ENCODE assay signal across 11 cellular contexts in the genomic region with DNA sequence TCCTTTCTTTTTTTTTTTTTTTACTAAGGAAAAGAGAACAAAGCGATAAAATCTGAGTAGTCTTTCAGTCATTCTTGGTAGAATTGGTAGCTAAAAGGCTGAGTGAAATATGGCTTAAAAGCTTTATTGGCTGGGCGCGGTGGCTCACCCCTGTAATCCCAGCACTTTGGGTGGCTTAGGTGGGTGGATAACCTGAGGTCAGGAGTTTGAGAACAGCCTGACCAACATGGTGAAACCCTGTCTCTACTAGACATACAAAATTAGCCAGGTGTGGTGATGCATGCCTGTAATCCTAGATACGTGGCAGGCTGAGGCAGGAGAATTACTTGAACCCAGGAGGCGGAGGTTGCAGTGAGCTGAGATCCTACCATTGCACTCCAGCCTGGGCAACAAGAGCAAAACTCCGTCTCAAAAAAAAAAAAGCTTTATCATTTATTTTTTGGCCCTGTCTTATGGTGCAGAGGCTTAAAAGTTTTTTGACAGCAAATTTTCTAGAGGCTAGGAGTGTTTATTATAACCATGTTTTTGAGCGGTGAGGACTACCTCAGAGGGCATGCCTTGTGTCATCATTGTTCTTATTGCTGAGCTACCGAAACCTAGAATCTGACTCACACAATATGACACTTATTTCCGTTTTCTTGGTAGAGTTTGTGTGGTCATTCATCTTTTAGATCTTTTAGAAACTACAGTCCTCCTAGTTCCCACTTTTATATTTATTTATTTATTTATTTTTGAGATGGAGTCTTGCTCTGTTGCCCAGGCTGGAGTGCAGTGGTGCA. TPM values are rescaled to one million over a fixed set of nuclear protein-coding genes. Genes with fewer than 3 reads are reported as not detected.
DNase-seq lines count a peak whose midpoint lies in the region; ATAC-seq and TF ChIP-seq lines count a peak whose summit lies in the region.
"Had no signal": no experiment of that assay in that cellular context is flagged by ENCODE, and none has a peak within 500 bp of the region (broad histone marks: within the 10 kb centered on the region; RNA-seq: fewer than 3 reads in every experiment).

No MANE protein-coding gene starts in this region.

- ATAC-seq in stimulated activated naive CD8-positive, alpha-beta T cell treated with anti-CD3 and anti-CD28 coated beads, Interleukin-15, Interleukin-2, amounts not matched to agents 100 U/mL and 50 U/mL, for 24 hours: peak; percentile 81

- H3K9me3 ChIP-seq in BE2C: no peaks in the 10 kb centered on the region
- H3K9me3 ChIP-seq: stomach had no signal

- peaks cover 19% of the 10 kb centered on the region for H3K4me1 Mint-ChIP-seq in activated T-cell treated with anti-CD3 and anti-CD28 coated beads, Interleukin-2, amount 50 U/mL, for 24 hours (ENCODE audit: low read depth)
- peaks cover 10% of the 10 kb centered on the region for H3K4me1 Mint-ChIP-seq in T-helper 2 cell treated with Interferon-gamma antibody and Interleukin-4, amounts not matched to agents 5 μg/mL and 100 μg/mL, for 36 hours (ENCODE audit: low read depth)
- H3K4me1 Mint-ChIP-seq: IgD-negative memory B cell had no signal

- peaks cover 13% of the 10 kb centered on the region for H3K36me3 Mint-ChIP-seq in activated T-cell treated with anti-CD3 and anti-CD28 coated beads, Interleukin-2, amount 50 U/mL, for 24 hours (ENCODE audit: low read depth)
- peaks cover 9% of the 10 kb centered on the region for H3K36me3 Mint-ChIP-seq in T-helper 2 cell treated with Interferon-gamma antibody and Interleukin-4, amounts not matched to agents 5 μg/mL and 100 μg/mL, for 36 hours (ENCODE audit: low read depth)

- H3K4me3 ChIP-seq in fibroblast of mammary gland (ENCODE audit: control insufficient read depth, low read depth, low read length) (no peak overlapping the region), BE2C (ENCODE audit: low read depth, low read length) (no peak overlapping the region)
- H3K4me3 ChIP-seq: stomach had no signal

- H3K4me1 ChIP-seq in BE2C: no peaks in the 10 kb centered on the region

- H3K27me3 ChIP-seq in BE2C: no peaks in the 10 kb centered on the region
- H3K27me3 ChIP-seq: stomach had no signal

- no peak for DNase-seq in activated T-cell treated with anti-CD3 and anti-CD28 coated beads, Interleukin-2, amount 50 U/mL, for 24 hours
- DNase-seq in activated T-cell treated with anti-CD3 and anti-CD28 coated beads for 4 hours (no peak), RPMI7951 (ENCODE audit: low read depth) (peak; percentile 61), fibroblast of mammary gland (ENCODE audit: low read depth) (peak; percentile 85), BE2C (no peak)
- no peak for DNase-seq in stimulated activated naive CD8-positive, alpha-beta T cell treated with anti-CD3 and anti-CD28 coated beads, Interleukin-15, Interleukin-2, amounts not matched to agents 100 U/mL and 50 U/mL, for 24 hours
- no peak for DNase-seq in T-helper 2 cell treated with Interferon-gamma antibody and Interleukin-4, amounts not matched to agents 5 μg/mL and 100 μg/mL, for 36 hours (ENCODE audit: low spot score)
- DNase-seq in effector CD4-positive, alpha-beta T cell: no peak
- DNase-seq: activated CD4-positive, alpha-beta T cell treated with anti-CD3 and anti-CD28 coated beads, Interleukin-2, amount 50 U/mL, for 48 hours; stomach had no signal

- H3K27me3 Mint-ChIP-seq in activated T-cell treated with anti-CD3 and anti-CD28 coated beads, Interleukin-2, amount 50 U/mL, for 24 hours: no peaks in the 10 kb centered on the region
- H3K27me3 Mint-ChIP-seq in T-helper 2 cell treated with Interferon-gamma antibody and Interleukin-4, amounts not matched to agents 5 μg/mL and 100 μg/mL, for 36 hours (ENCODE audit: low read depth): no peaks in the 10 kb centered on the region
- H3K27me3 Mint-ChIP-seq: IgD-negative memory B cell had no signal

- peak overlapping the region; percentile 33 for H3K27ac Mint-ChIP-seq in activated T-cell treated with anti-CD3 and anti-CD28 coated beads, Interleukin-2, amount 50 U/mL, for 24 hours
- H3K27ac Mint-ChIP-seq in T-helper 2 cell treated with Interferon-gamma antibody and Interleukin-4, amounts not matched to agents 5 μg/mL and 100 μg/mL, for 36 hours: no peak overlapping the region
- H3K27ac Mint-ChIP-seq: IgD-negative memory B cell had no signal

- H3K4me3 Mint-ChIP-seq in activated T-cell treated with anti-CD3 and anti-CD28 coated beads, Interleukin-2, amount 50 U/mL, for 24 hours: no peak overlapping the region
- no peak overlapping the region for H3K4me3 Mint-ChIP-seq in T-helper 2 cell treated with Interferon-gamma antibody and Interleukin-4, amounts not matched to agents 5 μg/mL and 100 μg/mL, for 36 hours
- H3K4me3 Mint-ChIP-seq: IgD-negative memory B cell had no signal

- no peaks in the 10 kb centered on the region for H3K36me3 ChIP-seq in BE2C

- no peaks in the 10 kb centered on the region for H3K9me3 Mint-ChIP-seq in activated T-cell treated with anti-CD3 and anti-CD28 coated beads, Interleukin-2, amount 50 U/mL, for 24 hours
- no peaks in the 10 kb centered on the region for H3K9me3 Mint-ChIP-seq in T-helper 2 cell treated with Interferon-gamma antibody and Interleukin-4, amounts not matched to agents 5 μg/mL and 100 μg/mL, for 36 hours
- H3K9me3 Mint-ChIP-seq: IgD-negative memory B cell had no signal

- TF ChIP-seq CTCF in fibroblast of mammary gland (conservative IDR thresholded peaks at IDR 0.05; ENCODE audit: control insufficient read depth, insufficient read depth, low read depth, low read length) (no peak), BE2C (IDR thresholded peaks at IDR 0.05; ENCODE audit: low read depth, low read length) (no peak)

RNA-seq across cellular contexts. Expression of a gene that starts 41.1 kb away (rescaled TPM):
- total RNA-seq in RPMI7951 (2014; rRNA removed; shearing (Covaris generic)): 11.9 and 12.5 TPM in 2 replicates
- 16.1 TPM for polyA plus RNA-seq in BE2C (2012; ENCODE audit: insufficient read depth, insufficient read length, low read depth)

Comparison
In these comparisons a context has a peak if more than half of its experiments do, and no peak if none do; other contexts are left out.
1. DNase-seq: peak in RPMI7951 (single experiment) and fibroblast of mammary gland (single experiment); none in activated T-cell treated with anti-CD3 and anti-CD28 coated beads, Interleukin-2, amount 50 U/mL, for 24 hours (single experiment), activated T-cell treated with anti-CD3 and anti-CD28 coated beads for 4 hours (single experiment), stimulated activated naive CD8-positive, alpha-beta T cell treated with anti-CD3 and anti-CD28 coated beads, Interleukin-15, Interleukin-2, amounts not matched to agents 100 U/mL and 50 U/mL, for 24 hours (single experiment), T-helper 2 cell treated with Interferon-gamma antibody and Interleukin-4, amounts not matched to agents 5 μg/mL and 100 μg/mL, for 36 hours (single experiment), effector CD4-positive, alpha-beta T cell (single experiment) and BE2C (single experiment).